8 cellular contexts compared by ENCODE assay signal in the genomic region with DNA sequence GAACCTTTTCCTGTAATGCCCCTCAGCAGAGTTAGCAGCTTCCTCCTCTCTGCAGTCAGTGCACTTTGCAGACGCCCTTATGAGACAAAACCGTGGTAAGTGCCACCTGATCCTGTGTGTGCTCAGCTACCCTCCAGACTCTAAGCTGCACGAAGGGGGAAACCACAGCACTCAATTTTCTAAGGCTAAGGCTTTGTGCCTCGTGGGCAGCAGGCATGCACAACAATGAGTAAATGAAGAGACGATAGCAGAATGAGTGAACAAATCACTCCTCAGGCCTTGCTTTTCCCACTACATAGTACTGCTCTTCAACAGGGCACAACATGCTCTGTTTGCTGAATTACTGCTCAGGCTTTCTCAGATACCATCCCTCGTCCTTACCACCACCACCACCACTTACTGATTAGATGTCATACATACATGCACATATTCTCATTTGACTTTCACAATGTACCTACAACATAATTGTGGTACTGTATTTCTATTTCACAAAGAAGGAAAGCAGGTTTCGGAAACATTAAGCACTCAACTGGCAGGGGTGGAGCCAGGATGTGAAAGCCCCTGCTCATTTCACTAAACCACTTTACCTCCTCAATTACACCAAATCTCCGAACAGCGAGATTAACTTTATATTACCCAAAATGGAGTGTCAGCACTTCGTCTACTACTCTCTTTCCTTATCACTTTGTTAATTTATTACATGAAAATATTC.
DNase-seq lines count a peak whose midpoint lies in the region; ATAC-seq and TF ChIP-seq lines count a peak whose summit lies in the region.

No MANE protein-coding gene starts in this region.

- H3K9me3 Mint-ChIP-seq in stimulated activated memory B cell treated with anti-CD40 and anti-IgM and Interleukin-4, amounts not matched to agents 10 μg/mL and 1 μg/mL and 100 μg/mL, for 72 hours, result peaks cover 2% of the 10 kb centered on the region

- TF ChIP-seq CTCF in GM12865 (IDR thresholded peaks at IDR 0.05; ENCODE audit: insufficient read depth, low read depth, low read length, missing control alignments), result no peak
- no peak for TF ChIP-seq CTCF in ascending aorta (IDR thresholded peaks at IDR 0.05)

- ATAC-seq in GM21447 (IDR thresholded peaks at IDR 0.05; ENCODE audit: unreplicated experiment), result peak; percentile 77
- ATAC-seq in left cardiac atrium, result peak; percentile 70 to 81
- ATAC-seq in stimulated activated memory B cell treated with anti-CD40 and anti-IgM and Interleukin-4, amounts not matched to agents 10 μg/mL and 1 μg/mL and 100 μg/mL, for 72 hours, result peak; percentile 99

- no peaks in the 10 kb centered on the region for H3K36me3 Mint-ChIP-seq in stimulated activated memory B cell treated with anti-CD40 and anti-IgM and Interleukin-4, amounts not matched to agents 10 μg/mL and 1 μg/mL and 100 μg/mL, for 72 hours

- peak overlapping the region; percentile 86 for H3K27ac Mint-ChIP-seq in stimulated activated memory B cell treated with anti-CD40 and anti-IgM and Interleukin-4, amounts not matched to agents 10 μg/mL and 1 μg/mL and 100 μg/mL, for 72 hours

- peak overlapping the region; percentile 62 for H3K4me3 ChIP-seq in GM12865 (ENCODE audit: low read depth, low read length)
- H3K4me3 ChIP-seq in ascending aorta, result no peak overlapping the region

- peaks cover 0 to 3% of the 10 kb centered on the region in 2 donors for H3K4me1 ChIP-seq in ascending aorta

- H3K27ac ChIP-seq in ascending aorta, result no peak overlapping the region

- peak; percentile 94 for DNase-seq in GM12865 (ENCODE audit: low read depth)
- peak; percentile 88 for DNase-seq in KBM-7
- peak; percentile 64 for DNase-seq in activated CD4-positive, alpha-beta T cell treated with anti-CD3 and anti-CD28 coated beads for 48 hours
- no peak for DNase-seq in left cardiac atrium
- DNase-seq in ascending aorta (ENCODE audit: low spot score in 2 of 2), result no peak
- no peak for DNase-seq in GM03348 (ENCODE audit: low spot score)

- H3K4me3 Mint-ChIP-seq in stimulated activated memory B cell treated with anti-CD40 and anti-IgM and Interleukin-4, amounts not matched to agents 10 μg/mL and 1 μg/mL and 100 μg/mL, for 72 hours, result peak overlapping the region; percentile 41

- intact Hi-C loops in left cardiac atrium (cut with DNase I), result no loop called here
- intact Hi-C loops in ascending aorta (cut with DNase I), result no loop called here

- in situ Hi-C loops in KBM-7 (cut with MboI; ENCODE audit: low pct_unique_long_range_greater_than_20kb, low sequenced_read_pairs), result no loop called here

- no peaks in the 10 kb centered on the region for H3K27me3 Mint-ChIP-seq in stimulated activated memory B cell treated with anti-CD40 and anti-IgM and Interleukin-4, amounts not matched to agents 10 μg/mL and 1 μg/mL and 100 μg/mL, for 72 hours

- no peaks in the 10 kb centered on the region for H3K27me3 ChIP-seq in ascending aorta

- H3K9me3 ChIP-seq in ascending aorta, result no peaks in the 10 kb centered on the region

- no peaks in the 10 kb centered on the region for H3K36me3 ChIP-seq in ascending aorta

- H3K4me1 Mint-ChIP-seq in stimulated activated memory B cell treated with anti-CD40 and anti-IgM and Interleukin-4, amounts not matched to agents 10 μg/mL and 1 μg/mL and 100 μg/mL, for 72 hours, result peaks cover 66% of the 10 kb centered on the region

Comparison
In these comparisons a context has a peak if more than half of its experiments do, and no peak if none do; other contexts are left out.
1. DNase-seq: peak in GM12865 (single experiment), KBM-7 (single experiment) and activated CD4-positive, alpha-beta T cell treated with anti-CD3 and anti-CD28 coated beads for 48 hours (single experiment); none in left cardiac atrium (single experiment), ascending aorta (0 of 2) and GM03348 (single experiment).
2. Peak in every context shown above with its lines, with median percentiles within 50 percentile points of each other: ATAC-seq.